Comparison of ENCODE assay signal across 30 cellular contexts in the genomic region with DNA sequence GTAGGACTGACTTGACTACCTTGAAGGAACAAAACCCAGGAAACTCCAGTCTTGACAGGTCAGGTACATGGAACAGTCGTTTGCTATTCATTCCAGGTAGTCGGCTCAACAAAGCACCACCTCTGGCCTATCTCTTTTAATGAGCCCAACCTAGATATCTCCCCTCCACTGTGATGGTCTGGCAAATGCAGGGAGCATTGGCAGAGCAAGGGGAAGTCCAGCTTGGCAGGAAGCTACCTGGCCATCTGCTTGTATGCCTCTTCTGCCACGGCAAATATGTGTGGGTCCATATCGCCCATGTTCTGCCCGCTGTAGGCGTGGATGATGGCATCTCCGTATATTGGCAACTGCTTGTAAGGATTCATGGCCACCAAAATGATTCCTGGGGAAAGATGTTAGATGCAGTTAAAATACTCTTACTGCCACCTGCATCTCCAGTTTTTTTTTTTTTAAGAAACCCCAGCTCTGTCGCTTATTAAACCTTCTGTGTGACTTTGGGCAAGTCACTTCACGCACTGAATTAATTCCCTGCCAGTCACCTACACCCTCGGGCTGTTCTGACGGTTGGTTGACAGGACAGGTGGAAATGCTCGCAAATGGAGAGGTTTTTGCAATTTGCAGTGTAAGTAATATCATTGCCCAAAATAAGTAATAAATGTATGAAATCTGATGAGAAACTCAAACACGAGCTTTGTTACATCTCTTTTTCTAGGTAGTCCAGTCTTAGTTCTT. TPM values are rescaled to one million over a fixed set of nuclear protein-coding genes. Genes with fewer than 3 reads are reported as not detected.
A peak's percentile ranks its signal among the peaks of the same experiment; 100 is the strongest.
DNase-seq lines count a peak whose midpoint lies in the region; ATAC-seq, FAIRE-seq and TF ChIP-seq lines count a peak whose summit lies in the region.
"Had no signal": no experiment of that assay in that cellular context is flagged by ENCODE, and none has a peak within 500 bp of the region (broad histone marks: within the 10 kb centered on the region; RNA-seq: fewer than 3 reads in every experiment).

No MANE protein-coding gene starts in this region.

- peaks cover 48% of the 10 kb centered on the region for H3K36me3 Mint-ChIP-seq in endodermal cell (ENCODE audit: low read depth)
- H3K36me3 Mint-ChIP-seq in effector memory CD8-positive, alpha-beta T cell (ENCODE audit: insufficient read depth), result peaks cover 2% of the 10 kb centered on the region
- H3K36me3 Mint-ChIP-seq: CD8-positive, alpha-beta T cell had no signal

- H3K4me3 ChIP-seq in bronchial epithelial cell (ENCODE audit: low read depth, low read length) (no peak overlapping the region), endodermal cell (ENCODE audit: low read length) (no peak overlapping the region)
- H3K4me3 ChIP-seq: K562, Peyer's patch had no signal

- peaks cover 12% of the 10 kb centered on the region for H3K36me3 ChIP-seq in bronchial epithelial cell (ENCODE audit: control insufficient read depth, insufficient read depth, low read length)
- peaks cover 5% of the 10 kb centered on the region for H3K36me3 ChIP-seq in endodermal cell (ENCODE audit: control insufficient read depth, insufficient read depth, low read length)

- no peak overlapping the region for H3K9ac ChIP-seq in endodermal cell (ENCODE audit: extremely low read depth, low read length, poor library complexity, severe bottlenecking)

- H3K9me3 ChIP-seq in endodermal cell (ENCODE audit: control insufficient read depth, low read length), result no peaks in the 10 kb centered on the region
- H3K9me3 ChIP-seq: Caco-2, Peyer's patch had no signal

- H3K4me1 ChIP-seq in endodermal cell (ENCODE audit: control insufficient read depth, insufficient read depth, low read length), result no peaks in the 10 kb centered on the region
- H3K4me1 ChIP-seq: Caco-2, Peyer's patch had no signal

- DNase-seq in NCI-H2171 treated with DMSO at 0.1 percent for 48 hours (lab: John Stamatoyannopoulos, UW) (peak; percentile 50), NCI-H2171 (lab: John Stamatoyannopoulos, UW) (no peak), bronchial epithelial cell (ENCODE audit: low read depth) (no peak), endodermal cell (peak; percentile 5)
- no peak for DNase-seq in effector memory CD8-positive, alpha-beta T cell
- DNase-seq: Caco-2; CD8-positive, alpha-beta T cell; DMS79; EL; GF-D8; HCEC 1CT; Kasumi-1; MV-4-11; NCI-H1105; NCI-H1436 treated with DMSO at 0.1 percent for 48 hours; NCI-H187 treated with DMSO at 0.1 percent for 48 hours; NCI-H2107; NCI-H2227 treated with DMSO at 0.1 percent for 48 hours; NCI-H69; Peyer's patch; SHP77 treated with DMSO at 0.1 percent for 48 hours had no signal

- FAIRE-seq in bronchial epithelial cell (lab: Jason Lieb, UNC), result peak; percentile 36
- FAIRE-seq: GM12891, H1, K562 had no signal

- H3K4me3 Mint-ChIP-seq in endodermal cell, result no peak overlapping the region
- H3K4me3 Mint-ChIP-seq in effector memory CD8-positive, alpha-beta T cell, result no peak overlapping the region
- H3K4me3 Mint-ChIP-seq: B cell; CD8-positive, alpha-beta T cell had no signal

- peak overlapping the region; percentile 39 for H3K27ac Mint-ChIP-seq in endodermal cell
- H3K27ac Mint-ChIP-seq in effector memory CD8-positive, alpha-beta T cell, result no peak overlapping the region
- H3K27ac Mint-ChIP-seq: B cell; CD8-positive, alpha-beta T cell had no signal

- H3K9me3 Mint-ChIP-seq in endodermal cell, result no peaks in the 10 kb centered on the region
- no peaks in the 10 kb centered on the region for H3K9me3 Mint-ChIP-seq in effector memory CD8-positive, alpha-beta T cell
- H3K9me3 Mint-ChIP-seq: CD8-positive, alpha-beta T cell had no signal

- no peak for ATAC-seq in HG02885 (IDR thresholded peaks at IDR 0.05; ENCODE audit: poor library complexity, unreplicated experiment)
- ATAC-seq in effector memory CD8-positive, alpha-beta T cell (replicated peaks), result no peak
- ATAC-seq: CD8-positive, alpha-beta T cell; K562 had no signal

- no peaks in the 10 kb centered on the region for H3K27me3 Mint-ChIP-seq in endodermal cell (ENCODE audit: insufficient read depth)
- peaks cover 7 to 41% of the 10 kb centered on the region in 2 donors for H3K27me3 Mint-ChIP-seq in effector memory CD8-positive, alpha-beta T cell
- H3K27me3 Mint-ChIP-seq: B cell had no signal

- no peak for TF ChIP-seq CTCF in bronchial epithelial cell (IDR thresholded peaks at IDR 0.05; ENCODE audit: insufficient read depth, low read length, severe bottlenecking)
- TF ChIP-seq CTCF in endodermal cell (conservative IDR thresholded peaks at IDR 0.05), result no peak

- 91 to 97% methylated on average over 9 to 13 of the region's 13 CpGs for WGBS in endodermal cell (ENCODE audit: insufficient coverage in 1 of 2, insufficient read length in 1 of 2), 2 experiments

- no peaks in the 10 kb centered on the region for H3K4me1 Mint-ChIP-seq in endodermal cell
- no peaks in the 10 kb centered on the region for H3K4me1 Mint-ChIP-seq in effector memory CD8-positive, alpha-beta T cell (ENCODE audit: low read depth in 2 of 2)
- H3K4me1 Mint-ChIP-seq: B cell had no signal

- no peak overlapping the region for H3K27ac ChIP-seq in endodermal cell (ENCODE audit: low read depth, low read length)
- peak overlapping the region; percentile 7 for H3K27ac ChIP-seq in temporal lobe (ENCODE audit: low read depth, low read length)
- H3K27ac ChIP-seq: 22Rv1, C4-2B, Peyer's patch had no signal

- H3K27me3 ChIP-seq in bronchial epithelial cell (ENCODE audit: control insufficient read depth, insufficient read depth, low read length) (no peaks in the 10 kb centered on the region), endodermal cell (ENCODE audit: control insufficient read depth, insufficient read depth, low read length, poor library complexity, severe bottlenecking) (no peaks in the 10 kb centered on the region)
- H3K27me3 ChIP-seq: Peyer's patch had no signal

RNA-seq across cellular contexts. Expression of gene MYO5C, which starts 16.8 kb away (rescaled TPM):
- total RNA-seq in bronchial epithelial cell (17.8 and 19.7 TPM in 2 replicates), endodermal cell (10 to 100 TPM; 19.1 to 26.7 TPM), temporal lobe (0.98 TPM)
- 5.1 TPM for polyA plus RNA-seq in endodermal cell (2013, experiment 1 of 2)
- 6.3 TPM for polyA plus RNA-seq in endodermal cell (2013, experiment 2 of 2)
- total RNA-seq: HT1080 had no signal

Comparison
In these comparisons a context has a peak if more than half of its experiments do, and no peak if none do; other contexts are left out.
1. DNase-seq: peak in NCI-H2171 treated with DMSO at 0.1 percent for 48 hours (single experiment) and endodermal cell (single experiment); none in NCI-H2171 (single experiment), bronchial epithelial cell (single experiment) and effector memory CD8-positive, alpha-beta T cell (0 of 3).